ENCODE assay signal across 28 cellular contexts in the genomic region with DNA sequence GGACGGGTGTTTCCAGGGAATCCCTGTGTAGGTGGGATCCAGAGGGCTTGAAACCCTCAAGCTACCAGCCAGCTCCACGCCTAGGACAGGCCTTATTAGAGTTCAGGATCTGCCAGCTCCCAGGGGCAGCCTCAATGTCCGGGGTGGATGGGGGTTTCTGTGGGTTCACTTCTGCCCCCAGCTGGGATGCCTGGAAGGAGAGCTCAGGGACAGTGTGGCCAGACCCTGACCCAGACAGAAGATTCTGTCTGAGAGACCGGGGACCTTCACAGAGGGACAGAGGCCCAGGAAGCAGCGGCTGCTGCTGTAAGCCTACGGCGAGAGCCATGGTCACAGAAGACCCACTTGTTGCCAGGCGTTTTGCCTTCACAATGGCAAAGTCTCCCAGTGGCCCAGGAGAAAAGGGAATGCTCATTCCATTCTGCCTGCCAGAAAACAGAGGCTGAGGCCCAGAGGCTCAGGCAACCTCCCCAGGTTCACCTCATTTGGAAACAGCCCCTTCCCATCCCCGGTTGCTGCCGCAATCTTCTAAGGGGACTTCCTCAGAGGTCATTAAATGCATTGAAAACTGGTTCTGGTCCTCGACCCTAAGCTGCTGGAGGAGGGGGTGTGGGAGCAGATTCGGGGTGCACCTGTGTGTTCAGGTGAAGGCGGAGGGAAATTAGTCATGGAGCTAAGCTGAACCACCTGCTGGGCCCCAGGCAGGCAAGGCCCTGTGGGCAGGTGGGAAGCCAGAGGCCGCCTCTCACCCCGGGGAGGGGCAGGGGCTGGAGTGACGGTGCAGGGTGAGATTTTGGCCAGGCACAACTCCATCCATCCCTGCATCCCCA. TPM values are rescaled to one million over a fixed set of nuclear protein-coding genes. Genes with fewer than 3 reads are reported as not detected.
"Had no signal": no experiment of that assay in that cellular context is flagged by ENCODE, and none has a peak within 500 bp of the region (broad histone marks: within the 10 kb centered on the region; RNA-seq: fewer than 3 reads in every experiment).

No MANE protein-coding gene starts in this region.

- H3K27me3 ChIP-seq: ascending aorta, brain microvascular endothelial cell, testis, vagina had no signal

- H3K4me3 Mint-ChIP-seq: activated T-cell treated with anti-CD3 and anti-CD28 coated beads, Interleukin-2, amount 50 U/mL, for 24 hours; stimulated activated naive B cell treated with anti-CD40 and anti-IgM and Interleukin-4, amounts not matched to agents 10 μg/mL and 1 μg/mL and 100 μg/mL, for 72 hours had no signal

- H3K9me3 ChIP-seq: ascending aorta, sigmoid colon, testis, vagina had no signal

- H3K4me3 ChIP-seq: ascending aorta, sigmoid colon, testis, vagina had no signal

- H3K36me3 Mint-ChIP-seq: activated naive CD4-positive, alpha-beta T cell treated with anti-CD3 and anti-CD28 coated beads, Interleukin-2, amount 50 U/mL, for 72 hours; stimulated activated naive B cell treated with anti-CD40 and anti-IgM and Interleukin-4, amounts not matched to agents 10 μg/mL and 1 μg/mL and 100 μg/mL, for 72 hours had no signal

- FAIRE-seq: endothelial cell of umbilical vein, frontal cortex had no signal

- ATAC-seq: activated naive CD4-positive, alpha-beta T cell treated with anti-CD3 and anti-CD28 coated beads, Interleukin-2, amount 50 U/mL, for 72 hours; activated T-helper 17 cell treated with anti-CD3 and anti-CD28 coated beads, Interleukin-2, amount 50 U/mL, for 72 hours; esophagus mucosa; stimulated activated naive B cell treated with anti-CD40 and anti-IgM and Interleukin-4, amounts not matched to agents 10 μg/mL and 1 μg/mL and 100 μg/mL, for 72 hours had no signal

- H3K27ac ChIP-seq: ascending aorta, brain microvascular endothelial cell, sigmoid colon, testis, vagina had no signal

- H3K27ac Mint-ChIP-seq: activated naive CD4-positive, alpha-beta T cell treated with anti-CD3 and anti-CD28 coated beads, Interleukin-2, amount 50 U/mL, for 72 hours; activated T-cell treated with anti-CD3 and anti-CD28 coated beads, Interleukin-2, amount 50 U/mL, for 24 hours; activated T-helper 17 cell treated with anti-CD3 and anti-CD28 coated beads, Interleukin-2, amount 50 U/mL, for 72 hours; stimulated activated naive B cell treated with anti-CD40 and anti-IgM and Interleukin-4, amounts not matched to agents 10 μg/mL and 1 μg/mL and 100 μg/mL, for 72 hours had no signal

- H3K36me3 ChIP-seq: ascending aorta, brain microvascular endothelial cell, sigmoid colon, vagina had no signal

- H3K9me3 Mint-ChIP-seq: activated naive CD4-positive, alpha-beta T cell treated with anti-CD3 and anti-CD28 coated beads, Interleukin-2, amount 50 U/mL, for 72 hours; activated T-cell treated with anti-CD3 and anti-CD28 coated beads, Interleukin-2, amount 50 U/mL, for 24 hours; activated T-helper 17 cell treated with anti-CD3 and anti-CD28 coated beads, Interleukin-2, amount 50 U/mL, for 72 hours had no signal

- DNase-seq: activated CD4-positive, alpha-beta T cell treated with anti-CD3 and anti-CD28 coated beads for 1 hour; activated CD4-positive, alpha-beta T cell treated with anti-CD3 and anti-CD28 coated beads, Interleukin-2, amount 50 U/mL, for 4 hours; activated CD8-positive, alpha-beta memory T cell treated with anti-CD3 and anti-CD28 coated beads for 24 hours; activated CD8-positive, alpha-beta memory T cell treated with anti-CD3 and anti-CD28 coated beads, Interleukin-2, amount 50 U/mL, for 4 hours; activated T-cell treated with anti-CD3 and anti-CD28 coated beads, Interleukin-2, amount 50 U/mL, for 24 hours; brain microvascular endothelial cell; caudate nucleus; dermis blood vessel endothelial cell; effector memory CD4-positive, alpha-beta T cell; glutamatergic neuron; hypothalamus; sigmoid colon; stimulated activated CD4-positive, alpha-beta T cell treated with anti-CD3 and anti-CD28 coated beads, Interleukin-2, amount 100 ng/mL, for 48 hours; stimulated activated CD8-positive, alpha-beta memory T cell treated with anti-CD3 and anti-CD28 coated beads, Interleukin-4, amount 100 ng/mL, for 48 hours; stimulated activated naive B cell treated with anti-CD40 and anti-IgM and Interleukin-4, amounts not matched to agents 10 μg/mL and 1 μg/mL and 100 μg/mL, for 72 hours; T-helper 9 cell; testis; trophoblast cell had no signal

RNA-seq across cellular contexts. Expression of a gene that starts 4.9 kb away (rescaled TPM):
- total RNA-seq: activated naive CD4-positive, alpha-beta T cell treated with anti-CD3 and anti-CD28 coated beads, Interleukin-2, amount 50 U/mL, for 72 hours; activated T-helper 17 cell treated with anti-CD3 and anti-CD28 coated beads, Interleukin-2, amount 50 U/mL, for 72 hours; ascending aorta; dermis blood vessel endothelial cell; endothelial cell of umbilical vein; esophagus mucosa; frontal cortex; myocyte; sigmoid colon; T-helper 1 cell treated with Interleukin-12 subunit alpha and Interleukin-12 subunit beta and Interleukin-4 antibody, amounts not matched to agents 30 ng/mL and 1 ng/mL, for 36 hours; testis; vagina had no signal
- polyA plus RNA-seq: adipose tissue, endothelial cell of umbilical vein, sigmoid colon had no signal
